ENCODE assay signal across 9 cellular contexts in the genomic region with DNA sequence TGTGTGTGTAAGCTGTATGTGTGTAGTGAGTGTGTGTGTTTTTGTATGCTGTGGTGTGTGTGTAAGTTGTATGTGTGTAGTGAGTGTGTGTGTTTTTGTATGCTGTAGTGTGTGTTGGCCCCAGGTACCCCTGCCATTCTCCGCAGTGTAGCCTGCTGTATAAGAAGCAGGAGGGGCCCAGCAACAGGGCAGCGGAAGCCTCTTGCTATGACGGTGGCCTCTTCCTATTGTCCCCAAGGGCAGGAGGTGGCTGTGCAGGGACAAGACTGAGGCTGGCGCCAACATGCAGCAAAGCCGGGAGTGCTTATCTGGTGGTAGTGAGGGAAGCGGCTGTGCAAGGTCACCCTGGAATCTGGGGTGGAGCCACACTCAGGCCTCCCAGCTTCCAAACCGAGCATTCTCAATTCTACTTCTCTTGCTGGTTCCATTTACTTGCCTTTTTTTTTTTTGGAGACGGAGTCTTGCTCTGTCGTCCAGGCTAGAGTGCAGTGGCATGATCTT. TPM values are rescaled to one million over a fixed set of nuclear protein-coding genes. Genes with fewer than 3 reads are reported as not detected.
DNase-seq lines count a peak whose midpoint lies in the region; ATAC-seq, FAIRE-seq and TF ChIP-seq lines count a peak whose summit lies in the region.
"Had no signal": no experiment of that assay in that cellular context is flagged by ENCODE, and none has a peak within 500 bp of the region (broad histone marks: within the 10 kb centered on the region; RNA-seq: fewer than 3 reads in every experiment).

No MANE protein-coding gene starts in this region.

- DNase-seq in HT1080 (ENCODE audit: low read depth) = peak; percentile 14
- DNase-seq in astrocyte of the hippocampus (ENCODE audit: low read depth, low spot score) = peak; percentile 41
- DNase-seq in keratinocyte (ENCODE audit: low read depth, low spot score) = no peak
- DNase-seq in suprapubic skin (ENCODE audit: low spot score in 2 of 2) = no peak
- DNase-seq in RCC 7860 (ENCODE audit: low spot score) = no peak
- no peak for DNase-seq in T-helper 2 cell treated with Interferon-gamma antibody and Interleukin-4, amounts not matched to agents 5 μg/mL and 100 μg/mL, for 36 hours (ENCODE audit: low spot score)

- H3K79me2 ChIP-seq in keratinocyte (ENCODE audit: control insufficient read depth, insufficient read depth, low read length) = no peaks in the 10 kb centered on the region

- peaks cover 17% of the 10 kb centered on the region for H3K4me1 Mint-ChIP-seq in T-helper 2 cell treated with Interferon-gamma antibody and Interleukin-4, amounts not matched to agents 5 μg/mL and 100 μg/mL, for 36 hours (ENCODE audit: low read depth)

- no peaks in the 10 kb centered on the region for H3K9me3 Mint-ChIP-seq in T-helper 2 cell treated with Interferon-gamma antibody and Interleukin-4, amounts not matched to agents 5 μg/mL and 100 μg/mL, for 36 hours

- ATAC-seq in HG02623 (IDR thresholded peaks at IDR 0.05; ENCODE audit: unreplicated experiment) = no peak

- FAIRE-seq in keratinocyte (lab: Jason Lieb, UNC) (peak; percentile 68), RCC 7860 (lab: Jason Lieb, UNC) (no peak)

- H3K27me3 ChIP-seq in keratinocyte (ENCODE audit: control insufficient read depth, extremely low read depth, insufficient read depth, low read length) (no peaks in the 10 kb centered on the region), suprapubic skin (no peaks in the 10 kb centered on the region)

- no peaks in the 10 kb centered on the region for H4K20me1 ChIP-seq in keratinocyte (ENCODE audit: control insufficient read depth, extremely low read depth, insufficient read depth, low read length)

- no peaks in the 10 kb centered on the region for H3K27me3 Mint-ChIP-seq in T-helper 2 cell treated with Interferon-gamma antibody and Interleukin-4, amounts not matched to agents 5 μg/mL and 100 μg/mL, for 36 hours (ENCODE audit: low read depth)
- H3K27me3 Mint-ChIP-seq: activated naive CD8-positive, alpha-beta T cell had no signal

- H3K27ac ChIP-seq in keratinocyte (ENCODE audit: control insufficient read depth, insufficient read depth, low read length) (no peak overlapping the region), suprapubic skin (peak overlapping the region; percentile 45)

- no peak overlapping the region for H3K9ac ChIP-seq in keratinocyte (ENCODE audit: control insufficient read depth, extremely low read depth, insufficient read depth, low read length)

- H3K4me2 ChIP-seq in keratinocyte (ENCODE audit: control insufficient read depth, extremely low read depth, insufficient read depth, low read depth, low read length) = no peak overlapping the region

- H3K4me1 ChIP-seq in keratinocyte (ENCODE audit: control insufficient read depth, extremely low read depth, insufficient read depth, low read length) (peaks cover 4% of the 10 kb centered on the region), suprapubic skin (peaks cover 45% of the 10 kb centered on the region)

- H3K27ac Mint-ChIP-seq in T-helper 2 cell treated with Interferon-gamma antibody and Interleukin-4, amounts not matched to agents 5 μg/mL and 100 μg/mL, for 36 hours = no peak overlapping the region
- H3K27ac Mint-ChIP-seq: activated naive CD8-positive, alpha-beta T cell had no signal

- TF ChIP-seq CTCF in keratinocyte (optimal IDR thresholded peaks at IDR 0.05 in 1 of 3, IDR thresholded peaks at IDR 0.05 in 1 of 3, conservative IDR thresholded peaks at IDR 0.05 in 1 of 3; ENCODE audit: extremely low read depth in 1 of 3, insufficient read depth in 2 of 3, low read length in 3 of 3) (no peak), suprapubic skin (IDR thresholded peaks at IDR 0.05) (no peak)

- no peaks in the 10 kb centered on the region for H3K36me3 ChIP-seq in keratinocyte (ENCODE audit: control insufficient read depth in 2 of 2, extremely low read depth in 1 of 2, insufficient read depth in 2 of 2, low read length in 2 of 2)
- no peaks in the 10 kb centered on the region for H3K36me3 ChIP-seq in suprapubic skin

- no peaks in the 10 kb centered on the region for H3K36me3 Mint-ChIP-seq in T-helper 2 cell treated with Interferon-gamma antibody and Interleukin-4, amounts not matched to agents 5 μg/mL and 100 μg/mL, for 36 hours (ENCODE audit: low read depth)
- H3K36me3 Mint-ChIP-seq: activated naive CD8-positive, alpha-beta T cell had no signal

- H3K9me1 ChIP-seq in keratinocyte (ENCODE audit: control insufficient read depth, extremely low read depth, insufficient read depth, low read length) = no peaks in the 10 kb centered on the region

- no peak overlapping the region for H3K4me3 ChIP-seq in keratinocyte (ENCODE audit: control insufficient read depth in 2 of 3, extremely low read depth in 1 of 3, insufficient read depth in 2 of 3, low read depth in 1 of 3, low read length in 3 of 3)
- no peak overlapping the region for H3K4me3 ChIP-seq in suprapubic skin

- no peak for TF ChIP-seq EP300 in suprapubic skin (IDR thresholded peaks at IDR 0.05)

- H2AFZ ChIP-seq in keratinocyte (ENCODE audit: control insufficient read depth, low read length) = peak overlapping the region; percentile 70

- no peaks in the 10 kb centered on the region for H3K9me3 ChIP-seq in keratinocyte (ENCODE audit: control insufficient read depth, low read depth, low read length)
- H3K9me3 ChIP-seq in suprapubic skin = no peaks in the 10 kb centered on the region

- H3K4me3 Mint-ChIP-seq in T-helper 2 cell treated with Interferon-gamma antibody and Interleukin-4, amounts not matched to agents 5 μg/mL and 100 μg/mL, for 36 hours = no peak overlapping the region
- H3K4me3 Mint-ChIP-seq: activated naive CD8-positive, alpha-beta T cell had no signal

- dilution Hi-C loops in keratinocyte (cut with MboI; ENCODE audit: extremely low pct_ligation_motif_present, low sequenced_read_pairs) = no loop called here

- 28% methylated on average over 9 of the region's 9 CpGs for WGBS in suprapubic skin

- no peak for TF ChIP-seq POLR2A in suprapubic skin (IDR thresholded peaks at IDR 0.05)

RNA-seq across cellular contexts. Expression of a gene that starts 5.1 kb away (rescaled TPM):
- total RNA-seq in HT1080 (2014; rRNA removed; shearing (Covaris generic)) = 0.05 and 0.23 TPM in 2 replicates
- 0.19 and 0.35 TPM in 2 replicates for polyA plus RNA-seq in HT1080 (2015; cell fraction: cytosol; rRNA removed)
- 0.22 and 0.44 TPM in 2 replicates for polyA plus RNA-seq in HT1080 (2015; cell fraction: nucleus; rRNA removed)
- polyA plus RNA-seq in keratinocyte = not detected in 3 replicates
- polyA plus RNA-seq in keratinocyte (2011; ENCODE audit: low read depth) = not detected
- polyA plus RNA-seq in keratinocyte (2011; cell fraction: cytosol; rRNA removed) = not detected in 2 replicates
- not detected in 2 replicates for polyA plus RNA-seq in keratinocyte (2011; cell fraction: nucleus; rRNA removed)
- not detected in 2 replicates for polyA plus RNA-seq in keratinocyte (2012; ENCODE audit: low replicate concordance)
- polyA minus RNA-seq in keratinocyte = not detected in 3 replicates
- polyA minus RNA-seq in keratinocyte (2011; cell fraction: cytosol; rRNA and poly(A)+ RNA removed) = not detected
- not detected in 2 replicates for polyA minus RNA-seq in keratinocyte (2011; cell fraction: nucleus; rRNA and poly(A)+ RNA removed)
- total RNA-seq in suprapubic skin = 1 to 10 TPM in 2 of 4 donors, under 1 TPM in 1, not detected in 1; 0.49 to 1.3 (median 1.1) TPM

RNA-seq across cellular contexts. Expression of a gene that starts 8.4 kb away (rescaled TPM):
- 2.4 and 3.2 TPM in 2 replicates for total RNA-seq in HT1080 (2014; rRNA removed; shearing (Covaris generic))
- polyA plus RNA-seq in HT1080 (2015; cell fraction: cytosol; rRNA removed) = 2.1 and 2.6 TPM in 2 replicates
- polyA plus RNA-seq in HT1080 (2015; cell fraction: nucleus; rRNA removed) = 0.66 and 2.0 TPM in 2 replicates
- not detected in 3 replicates for polyA plus RNA-seq in keratinocyte
- not detected for polyA plus RNA-seq in keratinocyte (2011; ENCODE audit: low read depth)
- not detected in 2 replicates for polyA plus RNA-seq in keratinocyte (2011; cell fraction: cytosol; rRNA removed)
- not detected in 2 replicates for polyA plus RNA-seq in keratinocyte (2011; cell fraction: nucleus; rRNA removed)
- not detected in 2 replicates for polyA plus RNA-seq in keratinocyte (2012; ENCODE audit: low replicate concordance)
- not detected in 3 replicates for polyA minus RNA-seq in keratinocyte
- not detected for polyA minus RNA-seq in keratinocyte (2011; cell fraction: cytosol; rRNA and poly(A)+ RNA removed)
- polyA minus RNA-seq in keratinocyte (2011; cell fraction: nucleus; rRNA and poly(A)+ RNA removed) = not detected in 2 replicates
- total RNA-seq in suprapubic skin = 1 to 10 TPM; 1.2 to 5.8 (median 2.9) TPM

RNA-seq across cellular contexts. Expression of a gene that starts 43.6 kb away (rescaled TPM):
- total RNA-seq in HT1080 (2014; rRNA removed; shearing (Covaris generic)) = 0.32 TPM in 1 of 2 replicates, not detected in the other
- not detected in 2 replicates for polyA plus RNA-seq in HT1080 (2015; cell fraction: cytosol; rRNA removed)
- not detected in 2 replicates for polyA plus RNA-seq in HT1080 (2015; cell fraction: nucleus; rRNA removed)
- not detected in 3 replicates for polyA plus RNA-seq in keratinocyte
- not detected for polyA plus RNA-seq in keratinocyte (2011; ENCODE audit: low read depth)
- not detected in 2 replicates for polyA plus RNA-seq in keratinocyte (2011; cell fraction: cytosol; rRNA removed)
- not detected in 2 replicates for polyA plus RNA-seq in keratinocyte (2011; cell fraction: nucleus; rRNA removed)
- not detected in 2 replicates for polyA plus RNA-seq in keratinocyte (2012; ENCODE audit: low replicate concordance)
- polyA minus RNA-seq in keratinocyte = not detected in 3 replicates
- not detected for polyA minus RNA-seq in keratinocyte (2011; cell fraction: cytosol; rRNA and poly(A)+ RNA removed)
- not detected in 2 replicates for polyA minus RNA-seq in keratinocyte (2011; cell fraction: nucleus; rRNA and poly(A)+ RNA removed)
- not detected for total RNA-seq in suprapubic skin
- total RNA-seq: lower leg skin had no signal

RNA-seq across cellular contexts. Expression of a gene that starts 44.2 kb away (rescaled TPM):
- total RNA-seq in HT1080 (2014; rRNA removed; shearing (Covaris generic)) = not detected in 2 replicates
- not detected in 2 replicates for polyA plus RNA-seq in HT1080 (2015; cell fraction: cytosol; rRNA removed)
- not detected in 2 replicates for polyA plus RNA-seq in HT1080 (2015; cell fraction: nucleus; rRNA removed)
- not detected in 3 replicates for polyA plus RNA-seq in keratinocyte
- polyA plus RNA-seq in keratinocyte (2011; ENCODE audit: low read depth) = not detected
- not detected in 2 replicates for polyA plus RNA-seq in keratinocyte (2011; cell fraction: cytosol; rRNA removed)
- not detected in 2 replicates for polyA plus RNA-seq in keratinocyte (2011; cell fraction: nucleus; rRNA removed)
- polyA plus RNA-seq in keratinocyte (2012; ENCODE audit: low replicate concordance) = not detected in 2 replicates
- not detected in 3 replicates for polyA minus RNA-seq in keratinocyte
- polyA minus RNA-seq in keratinocyte (2011; cell fraction: cytosol; rRNA and poly(A)+ RNA removed) = not detected
- polyA minus RNA-seq in keratinocyte (2011; cell fraction: nucleus; rRNA and poly(A)+ RNA removed) = not detected in 2 replicates
- not detected for total RNA-seq in suprapubic skin
- total RNA-seq: lower leg skin had no signal

Comparison
In these comparisons a context has a peak if more than half of its experiments do, and no peak if none do; other contexts are left out.
1. DNase-seq: peak in HT1080 (single experiment) and astrocyte of the hippocampus (single experiment); none in keratinocyte (single experiment), suprapubic skin (0 of 2), RCC 7860 (single experiment) and T-helper 2 cell treated with Interferon-gamma antibody and Interleukin-4, amounts not matched to agents 5 μg/mL and 100 μg/mL, for 36 hours (single experiment).